20 cellular contexts compared by ENCODE assay signal in the genomic region with DNA sequence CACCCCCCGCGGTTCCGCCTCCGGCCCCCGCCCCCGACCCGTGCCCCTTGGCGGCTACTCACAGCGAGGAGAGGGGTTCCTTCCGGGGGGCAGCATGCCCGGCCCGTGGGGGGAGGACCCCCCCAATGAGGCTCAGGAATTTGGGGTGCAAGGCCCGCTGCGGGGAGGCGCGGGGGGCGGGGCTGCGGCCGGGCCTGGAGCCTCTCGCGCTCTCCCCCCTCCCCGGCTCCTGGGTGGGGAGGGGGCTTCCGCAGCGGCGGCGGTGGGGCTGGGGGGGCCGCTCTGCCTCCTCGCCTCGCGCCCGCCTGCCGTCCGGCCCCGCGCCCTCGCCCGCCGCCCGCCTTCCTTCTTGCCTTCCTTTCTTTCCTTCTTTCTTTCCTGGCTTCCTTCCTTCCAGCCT. TPM values are rescaled to one million over a fixed set of nuclear protein-coding genes. Genes with fewer than 3 reads are reported as not detected.
A peak's percentile ranks its signal among the peaks of the same experiment; 100 is the strongest.
DNase-seq lines count a peak whose midpoint lies in the region; ATAC-seq, FAIRE-seq and TF ChIP-seq lines count a peak whose summit lies in the region.
"Had no signal": no experiment of that assay in that cellular context is flagged by ENCODE, and none has a peak within 500 bp of the region (broad histone marks: within the 10 kb centered on the region; RNA-seq: fewer than 3 reads in every experiment).

No MANE protein-coding gene starts in this region.

- no peak for TF ChIP-seq CTCF in cardiac muscle cell (IDR thresholded peaks at IDR 0.05; ENCODE audit: low read depth, low read length)
- no peak for TF ChIP-seq CTCF in H1 (IDR thresholded peaks at IDR 0.05; ENCODE audit: control extremely low read depth in 1 of 3, insufficient read depth in 1 of 3, low read depth in 1 of 3, low read length in 3 of 3)
- TF ChIP-seq CTCF in neural cell (IDR thresholded peaks at IDR 0.05; ENCODE audit: poor library complexity, severe bottlenecking) = no peak

- no peak overlapping the region for H2BK120ac ChIP-seq in H1 (replicated peaks; ENCODE audit: low read depth, low read length)

- no peak overlapping the region for H2BK5ac ChIP-seq in H1 (ENCODE audit: low read depth, low read length)

- H3K27me3 ChIP-seq in cardiac muscle cell (peaks cover 46% of the 10 kb centered on the region), H1 (replicated peaks in 1 of 4; ENCODE audit: control insufficient read depth in 3 of 4, extremely low read depth in 1 of 4, insufficient read depth in 3 of 4, low read length in 3 of 4) (peaks cover 5 to 49% (median 40%) of the 10 kb centered on the region in 4 experiments), neural cell (ENCODE audit: insufficient read depth, low read depth, low read length) (no peaks in the 10 kb centered on the region)

- H3K79me2 ChIP-seq in H1 (ENCODE audit: control insufficient read depth in 1 of 2, insufficient read depth in 2 of 2, low read length in 2 of 2) = no peaks in the 10 kb centered on the region
- peaks cover 46% of the 10 kb centered on the region for H3K79me2 ChIP-seq in neural cell (replicated peaks; ENCODE audit: insufficient read depth, low read length)
- H3K79me2 ChIP-seq: parathyroid adenoma had no signal

- CTCF ChIA-PET in H1 (lab: Charles Lee; ENCODE audit: partially characterized antibody) = no interaction called here

- H3K9ac ChIP-seq in H1 (replicated peaks in 1 of 4; ENCODE audit: extremely low read depth in 1 of 4, low read depth in 3 of 4, low read length in 3 of 4) = no peak overlapping the region
- H3K9ac ChIP-seq in neural cell (ENCODE audit: low read length) = peak overlapping the region; percentile 84
- H3K9ac ChIP-seq: parathyroid adenoma had no signal

- H3K36me3 Mint-ChIP-seq in activated T-helper 17 cell treated with anti-CD3 and anti-CD28 coated beads, Interleukin-2, amount 50 U/mL, for 72 hours (ENCODE audit: low read depth) = no peaks in the 10 kb centered on the region
- H3K36me3 Mint-ChIP-seq: activated CD8-positive, alpha-beta memory T cell treated with anti-CD3 and anti-CD28 coated beads, Interleukin-2, amount 10 ng/mL, durations not matched to agents 7 days and 5 days had no signal

- peaks cover 54% of the 10 kb centered on the region for H3K27me3 Mint-ChIP-seq in activated T-helper 17 cell treated with anti-CD3 and anti-CD28 coated beads, Interleukin-2, amount 50 U/mL, for 72 hours

- H3K14ac ChIP-seq in H1 (ENCODE audit: insufficient read length) = no peak overlapping the region

- no peak overlapping the region for H2BK20ac ChIP-seq in H1 (ENCODE audit: low read length)

- H3K23ac ChIP-seq in H1 (ENCODE audit: insufficient read length) = no peak overlapping the region

- no peak overlapping the region for H3K4ac ChIP-seq in H1 (replicated peaks; ENCODE audit: insufficient read length, low read depth, low read length)

- peaks cover 13% of the 10 kb centered on the region; the same call in 1 of the 2 replicates for H3K23me2 ChIP-seq in H1 (ENCODE audit: low read depth, low read length)

- H2BK15ac ChIP-seq in H1 (ENCODE audit: low read length) = no peak overlapping the region

- no peak overlapping the region for H2BK12ac ChIP-seq in H1 (ENCODE audit: low read depth, low read length)

- H3K9me3 Mint-ChIP-seq in activated T-helper 17 cell treated with anti-CD3 and anti-CD28 coated beads, Interleukin-2, amount 50 U/mL, for 72 hours = no peaks in the 10 kb centered on the region
- H3K9me3 Mint-ChIP-seq: effector memory CD8-positive, alpha-beta T cell had no signal

- H3K4me2 ChIP-seq in H1 (ENCODE audit: insufficient read depth in 1 of 2, low read depth in 2 of 2, low read length in 2 of 2) (peak overlapping the region; percentile 33 to 59; a peak in 2 of 4 replicates), neural cell (ENCODE audit: low read length) (no peak overlapping the region)

- no peak overlapping the region for H4K5ac ChIP-seq in H1 (ENCODE audit: insufficient read length, low read depth, low read length)

- 11% methylated on average over 5 of the region's 39 CpGs; no CpG with 5 or more reads in 1 of the 2 experiments for WGBS in H1 (ENCODE audit: extremely low coverage in 1 of 2, insufficient coverage in 1 of 2, insufficient read length in 1 of 2, insufficient replicate concordance in 2 of 2, low coverage in 1 of 2, low lambda C conversion rate in 2 of 2, missing lambda C conversion rate in 1 of 2), 2 experiments
- WGBS in urinary bladder = 1% methylated on average over 39 of the region's 39 CpGs

- intact Hi-C loops in left cardiac atrium (cut with DNase I) = no loop called here

- no peak for DNase-seq in cardiac muscle cell (ENCODE audit: low read depth in 1 of 2, low spot score in 1 of 2)
- DNase-seq in left cardiac atrium = no peak
- DNase-seq in H1 (ENCODE audit: low read depth in 1 of 2, low spot score in 2 of 2) = no peak
- no peak for DNase-seq in activated CD4-positive, CD25-positive, alpha-beta regulatory T cell treated with anti-CD3 and anti-CD28 coated beads, Interleukin-2, amount 50 U/mL, for 72 hours
- DNase-seq in amygdala (lab: John Stamatoyannopoulos, UW) = no peak
- DNase-seq: activated CD4-positive, alpha-beta T cell treated with anti-CD3 and anti-CD28 coated beads for 36 hours; activated CD8-positive, alpha-beta memory T cell treated with anti-CD3 and anti-CD28 coated beads, Interleukin-2, amount 10 ng/mL, durations not matched to agents 7 days and 5 days; activated effector memory CD4-positive, alpha-beta T cell treated with Interleukin-2 at 50 U/mL for 16 hours; effector memory CD8-positive, alpha-beta T cell; left colon; NCI-H1417 treated with DMSO at 0.1 percent for 48 hours; PC-3; stimulated activated CD4-positive, alpha-beta T cell treated with anti-CD3 and anti-CD28 coated beads, Interleukin-2, amount 100 ng/mL, for 48 hours; T1000 had no signal

- TF ChIP-seq EP300 in H1 (IDR thresholded peaks at IDR 0.05; ENCODE audit: borderline replicate concordance in 1 of 2, low read depth in 2 of 2, low read length in 2 of 2) = no peak
- TF ChIP-seq EP300 in neural cell (conservative IDR thresholded peaks at IDR 0.05; ENCODE audit: poor library complexity, severe bottlenecking) = no peak

- H3K56ac ChIP-seq in H1 (replicated peaks; ENCODE audit: insufficient read length, low read depth, low read length) = no peak overlapping the region

- no peak for FAIRE-seq in H1 (lab: Jason Lieb, UNC)

- no peak overlapping the region for H3K27ac ChIP-seq in cardiac muscle cell
- H3K27ac ChIP-seq in H1 (ENCODE audit: low read depth, low read length) = no peak overlapping the region
- H3K27ac ChIP-seq in neural cell (ENCODE audit: low read length) = peak overlapping the region; percentile 81
- H3K27ac ChIP-seq in urinary bladder (ENCODE audit: low read depth) = no peak overlapping the region
- H3K27ac ChIP-seq: parathyroid adenoma, SJSA1 had no signal

- H4K8ac ChIP-seq in H1 (ENCODE audit: extremely low read depth, insufficient read depth, low read length) = no peak overlapping the region

- H4K20me1 ChIP-seq in H1 (replicated peaks in 1 of 2; ENCODE audit: control insufficient read depth in 1 of 2, insufficient read depth in 2 of 2, low read length in 2 of 2) = peaks cover 6 to 18% of the 10 kb centered on the region in 2 experiments
- H4K20me1 ChIP-seq in neural cell (ENCODE audit: insufficient read depth) = peaks cover 28% of the 10 kb centered on the region

- no peaks in the 10 kb centered on the region for H3K36me3 ChIP-seq in cardiac muscle cell
- H3K36me3 ChIP-seq in H1 (ENCODE audit: control insufficient read depth in 2 of 4, insufficient read depth in 4 of 4, low read length in 3 of 4) = no peaks in the 10 kb centered on the region
- no peaks in the 10 kb centered on the region for H3K36me3 ChIP-seq in neural cell (ENCODE audit: insufficient read depth, low read length)
- H3K36me3 ChIP-seq in urinary bladder (ENCODE audit: insufficient read depth) = no peaks in the 10 kb centered on the region
- H3K36me3 ChIP-seq: SJSA1 had no signal

- peaks cover 5% of the 10 kb centered on the region for H3F3A ChIP-seq in neural cell (ENCODE audit: insufficient read depth, low read length, poor library complexity, severe bottlenecking)

- ATAC-seq in left cardiac atrium = no peak
- ATAC-seq in activated T-helper 17 cell treated with anti-CD3 and anti-CD28 coated beads, Interleukin-2, amount 50 U/mL, for 72 hours (replicated peaks) = no peak
- ATAC-seq: activated CD4-positive, alpha-beta T cell treated with anti-CD3 and anti-CD28 coated beads for 36 hours; activated CD8-positive, alpha-beta memory T cell treated with anti-CD3 and anti-CD28 coated beads, Interleukin-2, amount 10 ng/mL, durations not matched to agents 7 days and 5 days; effector memory CD8-positive, alpha-beta T cell; left colon; PC-3 had no signal

- no peaks in the 10 kb centered on the region for H3K9me2 ChIP-seq in neural cell (ENCODE audit: insufficient read depth, low read length)

- no peak for TF ChIP-seq POLR2A in H1 (IDR thresholded peaks at IDR 0.05; ENCODE audit: control extremely low read depth in 1 of 2, low read depth in 2 of 2, low read length in 2 of 2)

- H3K9me3 ChIP-seq in cardiac muscle cell (ENCODE audit: low read depth) (no peaks in the 10 kb centered on the region), H1 (ENCODE audit: insufficient read depth in 2 of 2, low read depth in 1 of 2, low read length in 1 of 2) (no peaks in the 10 kb centered on the region), neural cell (ENCODE audit: low read length) (no peaks in the 10 kb centered on the region)
- H3K9me3 ChIP-seq: SJSA1 had no signal

- no peak overlapping the region for H3K18ac ChIP-seq in H1 (ENCODE audit: extremely low read depth, low read length)

- POLR2A ChIA-PET in H1 (lab: Charles Lee; ENCODE audit: partially characterized antibody) = no interaction called here

- H3K4me1 Mint-ChIP-seq in activated T-helper 17 cell treated with anti-CD3 and anti-CD28 coated beads, Interleukin-2, amount 50 U/mL, for 72 hours = peaks cover 6% of the 10 kb centered on the region

- H3K4me3 Mint-ChIP-seq in activated T-helper 17 cell treated with anti-CD3 and anti-CD28 coated beads, Interleukin-2, amount 50 U/mL, for 72 hours = no peak overlapping the region
- H3K4me3 Mint-ChIP-seq: activated CD4-positive, alpha-beta T cell treated with anti-CD3 and anti-CD28 coated beads for 36 hours; activated CD8-positive, alpha-beta memory T cell treated with anti-CD3 and anti-CD28 coated beads, Interleukin-2, amount 10 ng/mL, durations not matched to agents 7 days and 5 days; effector memory CD8-positive, alpha-beta T cell had no signal

- peak overlapping the region; percentile 95 for H3K4me3 ChIP-seq in cardiac muscle cell
- peak overlapping the region in 3 of 4 experiments; percentile 2 to 57 (median 32); a peak in 5 of 8 replicates for H3K4me3 ChIP-seq in H1 (ENCODE audit: extremely low read depth in 1 of 4, insufficient read depth in 2 of 4, low read depth in 3 of 4, low read length in 4 of 4)
- peak overlapping the region; percentile 87 for H3K4me3 ChIP-seq in neural cell (ENCODE audit: low read length)
- peak overlapping the region; percentile 72 for H3K4me3 ChIP-seq in urinary bladder (ENCODE audit: low read depth, low read length)
- H3K4me3 ChIP-seq: SJSA1 had no signal

- H3K79me1 ChIP-seq in H1 (ENCODE audit: low read depth, low read length) = peaks cover 3% of the 10 kb centered on the region; the same call in 1 of the 2 replicates

- no peak overlapping the region for H4K91ac ChIP-seq in H1 (replicated peaks; ENCODE audit: insufficient read length, low read length)

- no peak overlapping the region for H2AFZ ChIP-seq in H1 (ENCODE audit: low read length)
- H2AFZ ChIP-seq in neural cell (ENCODE audit: low read depth, low read length) = no peak overlapping the region
- H2AFZ ChIP-seq: parathyroid adenoma had no signal

- no peak overlapping the region for H3K27ac Mint-ChIP-seq in activated T-helper 17 cell treated with anti-CD3 and anti-CD28 coated beads, Interleukin-2, amount 50 U/mL, for 72 hours
- H3K27ac Mint-ChIP-seq: activated CD4-positive, alpha-beta T cell treated with anti-CD3 and anti-CD28 coated beads for 36 hours; activated CD8-positive, alpha-beta memory T cell treated with anti-CD3 and anti-CD28 coated beads, Interleukin-2, amount 10 ng/mL, durations not matched to agents 7 days and 5 days; effector memory CD8-positive, alpha-beta T cell had no signal

- no peak overlapping the region for H2AK5ac ChIP-seq in H1 (ENCODE audit: low read depth, low read length)

- H3K4me1 ChIP-seq in cardiac muscle cell (ENCODE audit: low read depth) (peaks cover 15% of the 10 kb centered on the region), H1 (replicated peaks in 1 of 4; ENCODE audit: control insufficient read depth in 3 of 4, insufficient read depth in 4 of 4, low read length in 3 of 4) (peaks cover 0 to 34% (median 19%) of the 10 kb centered on the region in 4 experiments; a peak in 6 of 7 replicates), urinary bladder (ENCODE audit: insufficient read depth) (no peaks in the 10 kb centered on the region)
- H3K4me1 ChIP-seq: parathyroid adenoma, SJSA1 had no signal

- TF ChIP-seq RAD21 in H1 (IDR thresholded peaks at IDR 0.05 in 1 of 2, conservative IDR thresholded peaks at IDR 0.05 in 1 of 2; ENCODE audit: low read depth in 2 of 2, low read length in 2 of 2) (no peak), neural cell (conservative IDR thresholded peaks at IDR 0.05) (no peak)

RNA-seq across cellular contexts. Expression of a gene that starts 0.4 kb away (rescaled TPM):
- 38.7 and 56.4 TPM in 2 replicates for total RNA-seq in cardiac muscle cell
- 5.8 and 6.2 TPM in 2 replicates for polyA plus RNA-seq in cardiac muscle cell
- total RNA-seq in left cardiac atrium = 1 to 10 TPM; 1.4 to 2.9 TPM
- total RNA-seq in H1 (2021; fragmentation: NEBNext Ultra II Directional; extraction: Animal tissue kit (Norgen Biotek cat#: 25700)) = 11.5 and 13.4 TPM in 2 replicates
- 20.8 and 21.2 TPM in 2 replicates for polyA plus RNA-seq in H1 (2011; rRNA removed)
- 12.4 TPM for polyA plus RNA-seq in H1 (2011; cell fraction: cytosol; rRNA removed)
- polyA plus RNA-seq in H1 (2011; cell fraction: nucleus; rRNA removed) = 13.5 TPM
- 9.8 to 18.5 TPM (median 14.7 TPM) in 4 replicates for polyA plus RNA-seq in H1 (2012, experiment 1 of 2)
- 10.8 TPM for polyA plus RNA-seq in H1 (2012, experiment 2 of 2)
- 8.9 TPM for polyA plus RNA-seq in H1 (2013, experiment 1 of 2)
- polyA plus RNA-seq in H1 (2013, experiment 2 of 2) = 8.8 TPM
- 7.2 and 9.8 TPM in 2 replicates for polyA minus RNA-seq in H1 (2011; rRNA and poly(A)+ RNA removed)
- 17.0 TPM for polyA minus RNA-seq in H1 (2011; cell fraction: cytosol; rRNA and poly(A)+ RNA removed)
- 8.6 TPM for polyA minus RNA-seq in H1 (2011; cell fraction: nucleus; rRNA and poly(A)+ RNA removed)
- 83.1 and 98.9 TPM in 2 replicates for polyA plus RNA-seq in neural cell
- polyA minus RNA-seq in neural cell = 151 and 186 TPM in 2 replicates
- 12.8 TPM for total RNA-seq in urinary bladder
- polyA plus RNA-seq in urinary bladder = 14.5 TPM
- not detected for total RNA-seq in activated T-helper 17 cell treated with anti-CD3 and anti-CD28 coated beads, Interleukin-2, amount 50 U/mL, for 72 hours
- total RNA-seq: activated CD4-positive, alpha-beta T cell treated with anti-CD3 and anti-CD28 coated beads for 36 hours; activated CD8-positive, alpha-beta memory T cell treated with anti-CD3 and anti-CD28 coated beads, Interleukin-2, amount 10 ng/mL, durations not matched to agents 7 days and 5 days; SJSA1 had no signal

RNA-seq across cellular contexts. Expression of a gene that starts 54.2 kb away (rescaled TPM):
- total RNA-seq in cardiac muscle cell (not detected in 2 replicates), left cardiac atrium (not detected), urinary bladder (not detected)
- polyA plus RNA-seq in cardiac muscle cell (not detected in 2 replicates), H1 (2011; rRNA removed) (not detected in 2 replicates), neural cell (0.98 TPM in 1 of 2 replicates, not detected in the other), urinary bladder (not detected)
- not detected in 2 replicates for total RNA-seq in H1 (2021; fragmentation: NEBNext Ultra II Directional; extraction: Animal tissue kit (Norgen Biotek cat#: 25700))
- 0.21 TPM for polyA plus RNA-seq in H1 (2011; cell fraction: cytosol; rRNA removed)
- not detected for polyA plus RNA-seq in H1 (2011; cell fraction: nucleus; rRNA removed)
- 0.34 TPM in 1 of 4 replicates, not detected in the others for polyA plus RNA-seq in H1 (2012, experiment 1 of 2)
- polyA plus RNA-seq in H1 (2012, experiment 2 of 2) = not detected
- not detected for polyA plus RNA-seq in H1 (2013, experiment 1 of 2)
- polyA plus RNA-seq in H1 (2013, experiment 2 of 2) = not detected
- polyA minus RNA-seq in H1 (2011; rRNA and poly(A)+ RNA removed) = not detected in 2 replicates
- not detected for polyA minus RNA-seq in H1 (2011; cell fraction: cytosol; rRNA and poly(A)+ RNA removed)
- not detected for polyA minus RNA-seq in H1 (2011; cell fraction: nucleus; rRNA and poly(A)+ RNA removed)
- polyA minus RNA-seq in neural cell = not detected in 2 replicates
- total RNA-seq in activated T-helper 17 cell treated with anti-CD3 and anti-CD28 coated beads, Interleukin-2, amount 50 U/mL, for 72 hours = not detected
- total RNA-seq: activated CD4-positive, alpha-beta T cell treated with anti-CD3 and anti-CD28 coated beads for 36 hours; activated CD8-positive, alpha-beta memory T cell treated with anti-CD3 and anti-CD28 coated beads, Interleukin-2, amount 10 ng/mL, durations not matched to agents 7 days and 5 days; left colon; PC-3; SJSA1; subcutaneous adipose tissue had no signal

RNA-seq across cellular contexts. Expression of a gene that starts 56.9 kb away (rescaled TPM):
- 21.4 and 25.4 TPM in 2 replicates for total RNA-seq in cardiac muscle cell
- polyA plus RNA-seq in cardiac muscle cell = 29.5 and 44.8 TPM in 2 replicates
- 10 to 100 TPM; 27.3 to 36.7 TPM for total RNA-seq in left cardiac atrium
- 1.9 and 3.6 TPM in 2 replicates for total RNA-seq in H1 (2021; fragmentation: NEBNext Ultra II Directional; extraction: Animal tissue kit (Norgen Biotek cat#: 25700))
- polyA plus RNA-seq in H1 (2011; rRNA removed) = 5.6 and 6.6 TPM in 2 replicates
- polyA plus RNA-seq in H1 (2011; cell fraction: cytosol; rRNA removed) = 5.1 TPM
- polyA plus RNA-seq in H1 (2011; cell fraction: nucleus; rRNA removed) = 3.1 TPM
- polyA plus RNA-seq in H1 (2012, experiment 1 of 2) = 3.2 to 5.8 TPM (median 4.1 TPM) in 4 replicates
- 6.1 TPM for polyA plus RNA-seq in H1 (2012, experiment 2 of 2)
- polyA plus RNA-seq in H1 (2013, experiment 1 of 2) = 1.4 TPM
- polyA plus RNA-seq in H1 (2013, experiment 2 of 2) = 2.0 TPM
- 0.22 and 0.24 TPM in 2 replicates for polyA minus RNA-seq in H1 (2011; rRNA and poly(A)+ RNA removed)
- 3.0 TPM for polyA minus RNA-seq in H1 (2011; cell fraction: cytosol; rRNA and poly(A)+ RNA removed)
- 3.1 TPM for polyA minus RNA-seq in H1 (2011; cell fraction: nucleus; rRNA and poly(A)+ RNA removed)
- polyA plus RNA-seq in neural cell = 6.6 and 10.7 TPM in 2 replicates
- 2.8 and 2.9 TPM in 2 replicates for polyA minus RNA-seq in neural cell
- total RNA-seq in urinary bladder = 10.5 TPM
- 73.6 TPM for polyA plus RNA-seq in urinary bladder
- 10 to 100 TPM; 37.5 to 45.8 TPM for total RNA-seq in activated T-helper 17 cell treated with anti-CD3 and anti-CD28 coated beads, Interleukin-2, amount 50 U/mL, for 72 hours

Comparison
In these comparisons a context has a peak if more than half of its experiments do, and no peak if none do; other contexts are left out.
1. H3K4me3 ChIP-seq: peak in every context shown above with its lines; median percentile 95 in cardiac muscle cell; 87 in neural cell; 72 in urinary bladder; 32 in H1.